ENCODE assay signal across 18 cellular contexts in genomic region chr18:50428531-50429206, GRCh38. TPM values are rescaled to one million over a fixed set of nuclear protein-coding genes. Genes with fewer than 3 reads are reported as not detected.
DNase-seq lines count a peak whose midpoint lies in the region; ATAC-seq, FAIRE-seq and TF ChIP-seq lines count a peak whose summit lies in the region.
"Had no signal": no experiment of that assay in that cellular context is flagged by ENCODE, and none has a peak within 500 bp of the region (broad histone marks: within the 10 kb centered on the region; RNA-seq: fewer than 3 reads in every experiment).

No MANE protein-coding gene starts in this region.

- peaks cover 7% of the 10 kb centered on the region for H3K36me3 Mint-ChIP-seq in GM23338 (ENCODE audit: low read depth)
- no peaks in the 10 kb centered on the region for H3K36me3 Mint-ChIP-seq in CD4-positive, alpha-beta T cell (ENCODE audit: low read depth)

- TF ChIP-seq POLR2A in tibial nerve (IDR thresholded peaks at IDR 0.05): no peak

- H3K4me3 Mint-ChIP-seq in GM23338: no peak overlapping the region
- H3K4me3 Mint-ChIP-seq in CD4-positive, alpha-beta T cell: no peak overlapping the region
- H3K4me3 Mint-ChIP-seq: nephron had no signal

- 0 out of 2 replicates have a peak overlapping the region, but pooled peaks have one; percentile 52 for H2AFZ ChIP-seq in GM23338
- no peak overlapping the region for H2AFZ ChIP-seq in keratinocyte (ENCODE audit: control insufficient read depth, low read length)

- H3K9me2 ChIP-seq in GM23338 (ENCODE audit: insufficient read depth): no peaks in the 10 kb centered on the region

- no peaks in the 10 kb centered on the region for H3K36me3 ChIP-seq in BLaER1
- H3K36me3 ChIP-seq in GM23338 (ENCODE audit: insufficient read depth): no peaks in the 10 kb centered on the region; the same call in 1 of the 2 replicates
- H3K36me3 ChIP-seq in keratinocyte (ENCODE audit: control insufficient read depth in 2 of 2, extremely low read depth in 1 of 2, insufficient read depth in 2 of 2, low read length in 2 of 2): no peaks in the 10 kb centered on the region
- no peaks in the 10 kb centered on the region for H3K36me3 ChIP-seq in tibial nerve
- H3K36me3 ChIP-seq: heart right ventricle, left ventricle myocardium inferior, right lobe of liver, uterus had no signal

- H4K20me1 ChIP-seq in BLaER1: no peaks in the 10 kb centered on the region
- no peaks in the 10 kb centered on the region for H4K20me1 ChIP-seq in GM23338 (replicated peaks; ENCODE audit: insufficient read depth)
- no peaks in the 10 kb centered on the region for H4K20me1 ChIP-seq in keratinocyte (ENCODE audit: control insufficient read depth, extremely low read depth, insufficient read depth, low read length)

- DNase-seq in GM23338 (ENCODE audit: low spot score) (no peak), amniotic epithelial cell (ENCODE audit: low read depth) (peak; percentile 72), keratinocyte (ENCODE audit: low read depth, low spot score) (no peak), tibial nerve (ENCODE audit: low spot score in 2 of 2) (no peak), occipital lobe (lab: John Stamatoyannopoulos, UW) (no peak), NCI-H2171 (lab: John Stamatoyannopoulos, UW) (no peak)
- no peak for DNase-seq in CD4-positive, alpha-beta T cell
- DNase-seq: activated CD4-positive, alpha-beta T cell treated with anti-CD3 and anti-CD28 coated beads for 1 hour; activated gamma-delta T cell treated with Interleukin-2 at 50 U/mL for 16 hours; activated T-cell treated with anti-CD3 and anti-CD28 coated beads, Interleukin-2, amount 50 U/mL, for 1 hour; heart right ventricle; left ventricle myocardium inferior; right lobe of liver; stimulated activated CD4-positive, alpha-beta T cell treated with anti-CD3 and anti-CD28 coated beads, Interleukin-15, amount 100 ng/mL, for 24 hours; uterus had no signal

- peaks cover 3% of the 10 kb centered on the region for H3K27me3 Mint-ChIP-seq in GM23338 (ENCODE audit: insufficient read depth, low read depth, poor library complexity)
- peaks cover 33% of the 10 kb centered on the region for H3K27me3 Mint-ChIP-seq in CD4-positive, alpha-beta T cell

- H3K79me2 ChIP-seq in GM23338 (replicated peaks; ENCODE audit: insufficient read depth) (no peaks in the 10 kb centered on the region), keratinocyte (ENCODE audit: control insufficient read depth, insufficient read depth, low read length) (no peaks in the 10 kb centered on the region)

- dilution Hi-C loops in keratinocyte (cut with MboI; ENCODE audit: extremely low pct_ligation_motif_present, low sequenced_read_pairs): no loop called here

- H3K9me3 ChIP-seq in BLaER1 (peaks cover 14% of the 10 kb centered on the region), keratinocyte (ENCODE audit: control insufficient read depth, low read depth, low read length) (no peaks in the 10 kb centered on the region), tibial nerve (peaks cover 0 to 14% (median 0%) of the 10 kb centered on the region in 4 donors)
- no peaks in the 10 kb centered on the region for H3K9me3 ChIP-seq in CD4-positive, alpha-beta T cell (ENCODE audit: control insufficient read depth, low read length)
- H3K9me3 ChIP-seq: right lobe of liver, uterus had no signal

- no peak overlapping the region for H3K27ac Mint-ChIP-seq in GM23338
- no peak overlapping the region for H3K27ac Mint-ChIP-seq in CD4-positive, alpha-beta T cell
- H3K27ac Mint-ChIP-seq: nephron had no signal

- no peak overlapping the region for H3K4me3 ChIP-seq in BLaER1
- H3K4me3 ChIP-seq in GM23338: no peak overlapping the region
- no peak overlapping the region for H3K4me3 ChIP-seq in keratinocyte (ENCODE audit: control insufficient read depth in 2 of 3, extremely low read depth in 1 of 3, insufficient read depth in 2 of 3, low read depth in 1 of 3, low read length in 3 of 3)
- no peak overlapping the region for H3K4me3 ChIP-seq in tibial nerve
- H3K4me3 ChIP-seq: heart right ventricle, left ventricle myocardium inferior, right lobe of liver, uterus had no signal

- ATAC-seq in GM23338: no peak; the same call in 2 of the 3 replicates
- ATAC-seq in CD4-positive, alpha-beta T cell (ENCODE audit: poor library complexity): no peak
- ATAC-seq: heart right ventricle, HepG2 had no signal

- H3K27ac ChIP-seq in BLaER1 (no peak overlapping the region), GM23338 (ENCODE audit: low read depth) (no peak overlapping the region), keratinocyte (ENCODE audit: control insufficient read depth, insufficient read depth, low read length) (no peak overlapping the region), tibial nerve (no peak overlapping the region)
- H3K27ac ChIP-seq in CD4-positive, alpha-beta T cell (ENCODE audit: low read depth, low read length): no peak overlapping the region
- H3K27ac ChIP-seq: heart right ventricle, left ventricle myocardium inferior, right lobe of liver, uterus had no signal

- H3K4me1 ChIP-seq in BLaER1: peaks cover 15% of the 10 kb centered on the region
- no peaks in the 10 kb centered on the region for H3K4me1 ChIP-seq in GM23338 (ENCODE audit: insufficient read depth)
- no peaks in the 10 kb centered on the region for H3K4me1 ChIP-seq in keratinocyte (ENCODE audit: control insufficient read depth, extremely low read depth, insufficient read depth, low read length)
- no peaks in the 10 kb centered on the region for H3K4me1 ChIP-seq in tibial nerve
- H3K4me1 ChIP-seq: right lobe of liver, uterus had no signal

- no peak for TF ChIP-seq EP300 in tibial nerve (IDR thresholded peaks at IDR 0.05)

- H3K27me3 ChIP-seq in BLaER1 (no peaks in the 10 kb centered on the region), GM23338 (ENCODE audit: insufficient read depth) (no peaks in the 10 kb centered on the region), keratinocyte (ENCODE audit: control insufficient read depth, extremely low read depth, insufficient read depth, low read length) (no peaks in the 10 kb centered on the region), tibial nerve (no peaks in the 10 kb centered on the region)
- no peaks in the 10 kb centered on the region for H3K27me3 ChIP-seq in CD4-positive, alpha-beta T cell (ENCODE audit: control insufficient read depth, insufficient read depth, low read length)
- H3K27me3 ChIP-seq: heart right ventricle, right lobe of liver, uterus had no signal

- no peak overlapping the region for H3K9ac ChIP-seq in BLaER1
- no peak overlapping the region for H3K9ac ChIP-seq in keratinocyte (ENCODE audit: control insufficient read depth, extremely low read depth, insufficient read depth, low read length)

- TF ChIP-seq CTCF in GM23338 (conservative IDR thresholded peaks at IDR 0.05; ENCODE audit: low read depth in 2 of 2) (no peak), keratinocyte (optimal IDR thresholded peaks at IDR 0.05 in 1 of 3, IDR thresholded peaks at IDR 0.05 in 1 of 3, conservative IDR thresholded peaks at IDR 0.05 in 1 of 3; ENCODE audit: extremely low read depth in 1 of 3, insufficient read depth in 2 of 3, low read length in 3 of 3) (no peak), tibial nerve (IDR thresholded peaks at IDR 0.05) (no peak)
- TF ChIP-seq CTCF in CD4-positive, alpha-beta T cell (IDR thresholded peaks at IDR 0.05): no peak

- no peaks in the 10 kb centered on the region for H3K4me1 Mint-ChIP-seq in GM23338
- H3K4me1 Mint-ChIP-seq in CD4-positive, alpha-beta T cell (ENCODE audit: low read depth): no peaks in the 10 kb centered on the region
- H3K4me1 Mint-ChIP-seq: nephron had no signal

- H3K4me2 ChIP-seq in BLaER1 (peak overlapping the region; percentile 42; the same call in 1 of the 2 replicates), GM23338 (no peak overlapping the region), keratinocyte (ENCODE audit: control insufficient read depth, extremely low read depth, insufficient read depth, low read depth, low read length) (no peak overlapping the region)

- CTCF ChIA-PET in CD4-positive, alpha-beta T cell (lab: Charles Lee): interaction anchor here (0.8 to 1.4 kb wide), 2 partner anchors 27 to 210 kb away, joined by 3 read pairs; no protein-coding TSS in a partner anchor

- peak; percentile 9 for FAIRE-seq in keratinocyte (lab: Jason Lieb, UNC)

- intact Hi-C loops in CD4-positive, alpha-beta T cell (cut with DNase I, micrococcal nuclease): no loop called here

- no peaks in the 10 kb centered on the region for H3K9me1 ChIP-seq in keratinocyte (ENCODE audit: control insufficient read depth, extremely low read depth, insufficient read depth, low read length)

- H3K9me3 Mint-ChIP-seq in GM23338: peaks cover 23% of the 10 kb centered on the region
- H3K9me3 Mint-ChIP-seq in CD4-positive, alpha-beta T cell: peaks cover 4% of the 10 kb centered on the region

- POLR2A ChIA-PET in CD4-positive, alpha-beta T cell (lab: Charles Lee): no interaction called here

- H3F3A ChIP-seq in GM23338 (replicated peaks; ENCODE audit: low read depth): no peaks in the 10 kb centered on the region

- 48 to 67% methylated on average over 3 of the region's 3 CpGs for WGBS in tibial nerve, 2 donors

TF ChIP-seq in GM23338, 12 proteins besides CTCF, POLR2A, EP300 and RAD21 (continues in another document):
- TF ChIP-seq EZH2phosphoT487 (IDR thresholded peaks at IDR 0.05; ENCODE audit: unreplicated experiment) (no peak), STAT1 (IDR thresholded peaks at IDR 0.05; ENCODE audit: unreplicated experiment) (no peak)

RNA-seq across cellular contexts. Expression of gene SKA1, which starts 53.8 kb away (rescaled TPM):
- total RNA-seq in GM23338 (2014; rRNA removed; shearing (Covaris generic)): 25.1 and 25.7 TPM in 2 replicates
- polyA plus RNA-seq in GM23338 (2016; fragmentation: Nextera tagmentation; extraction: Ambion mirVana): 14.2 and 14.7 TPM in 2 replicates
- polyA plus RNA-seq in keratinocyte: 1.1 to 8.4 TPM (median 7.2 TPM) in 3 replicates
- not detected for polyA plus RNA-seq in keratinocyte (2011; ENCODE audit: low read depth)
- polyA plus RNA-seq in keratinocyte (2011; cell fraction: cytosol; rRNA removed): 1.9 and 3.9 TPM in 2 replicates
- polyA plus RNA-seq in keratinocyte (2011; cell fraction: nucleus; rRNA removed): 0.92 and 1.1 TPM in 2 replicates
- 0.08 and 6.3 TPM in 2 replicates for polyA plus RNA-seq in keratinocyte (2012; ENCODE audit: low replicate concordance)
- 0.69 to 5.3 TPM (median 4.5 TPM) in 3 replicates for polyA minus RNA-seq in keratinocyte
- 2.1 TPM for polyA minus RNA-seq in keratinocyte (2011; cell fraction: cytosol; rRNA and poly(A)+ RNA removed)
- polyA minus RNA-seq in keratinocyte (2011; cell fraction: nucleus; rRNA and poly(A)+ RNA removed): 0.32 and 1.2 TPM in 2 replicates
- not detected for total RNA-seq in tibial nerve
- under 1 TPM; 0.08 to 0.20 TPM for total RNA-seq in CD4-positive, alpha-beta T cell
- total RNA-seq in occipital lobe: 2.3 TPM
